Comparison of ENCODE assay signal across 13 cellular contexts in the genomic region with DNA sequence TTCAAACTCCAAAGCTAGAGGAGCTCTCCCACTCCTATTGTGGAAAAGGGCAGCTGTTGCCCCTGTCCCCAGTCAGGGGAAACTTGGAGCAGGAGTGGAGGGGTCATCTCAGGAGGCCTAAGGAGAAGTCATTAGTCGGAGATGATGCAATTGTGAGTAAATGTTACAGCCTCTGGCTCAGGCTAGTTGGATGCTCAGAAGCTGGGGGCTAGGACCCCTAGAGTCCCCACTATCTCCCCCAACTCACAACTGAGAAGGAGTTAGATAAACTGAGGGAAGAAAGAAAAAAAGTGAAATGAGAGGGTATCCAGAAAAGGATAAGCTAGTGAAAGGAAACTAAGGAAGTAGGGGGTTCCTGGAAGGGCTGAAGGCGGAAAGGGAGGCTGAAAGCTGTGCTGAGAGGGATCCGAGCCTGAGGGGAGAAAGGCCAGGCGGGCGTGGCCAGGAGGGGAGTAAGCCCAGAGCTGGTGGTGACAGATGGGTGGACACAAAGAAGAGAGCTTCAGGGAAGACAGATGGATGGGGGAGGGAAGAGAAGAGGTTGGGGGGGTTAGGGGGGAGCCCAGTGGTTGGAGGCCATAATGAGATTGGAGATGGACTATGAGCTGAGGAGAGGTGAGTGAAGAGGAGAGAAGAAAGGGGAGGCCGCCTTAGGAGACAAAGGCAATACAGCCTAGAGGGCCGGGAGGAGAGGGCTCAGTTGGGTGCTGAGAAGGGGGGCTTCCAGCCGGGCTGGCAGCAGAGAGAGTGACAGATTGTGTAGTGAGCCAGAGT. TPM values are rescaled to one million over a fixed set of nuclear protein-coding genes. Genes with fewer than 3 reads are reported as not detected.
DNase-seq lines count a peak whose midpoint lies in the region; ATAC-seq and TF ChIP-seq lines count a peak whose summit lies in the region.
"Had no signal": no experiment of that assay in that cellular context is flagged by ENCODE, and none has a peak within 500 bp of the region (broad histone marks: within the 10 kb centered on the region; RNA-seq: fewer than 3 reads in every experiment).

No MANE protein-coding gene starts in this region.

- H3K9me3 Mint-ChIP-seq in stimulated activated naive CD8-positive, alpha-beta T cell treated with anti-CD3 and anti-CD28 coated beads, Interleukin-15, Interleukin-2, amounts not matched to agents 100 ng/mL and 50 ng/mL, for 24 hours = no peaks in the 10 kb centered on the region
- H3K9me3 Mint-ChIP-seq in type B pancreatic cell (no peaks in the 10 kb centered on the region), mesothelial cell of epicardium (no peaks in the 10 kb centered on the region)
- H3K9me3 Mint-ChIP-seq: IgD-negative memory B cell had no signal

- BruUV-seq in PC-3 (replicated peaks; lab: Mats Ljungman, UMichigan) = no TSS peak

- peaks cover 15% of the 10 kb centered on the region for H3K36me3 Mint-ChIP-seq in stimulated activated naive CD8-positive, alpha-beta T cell treated with anti-CD3 and anti-CD28 coated beads, Interleukin-15, Interleukin-2, amounts not matched to agents 100 ng/mL and 50 ng/mL, for 24 hours (ENCODE audit: low read depth)
- H3K36me3 Mint-ChIP-seq in type B pancreatic cell (peaks cover 25% of the 10 kb centered on the region), mesothelial cell of epicardium (peaks cover 23% of the 10 kb centered on the region)

- intact Hi-C loops in PC-3 (cut with micrococcal nuclease) = no loop called here

- H4K20me1 ChIP-seq in PC-3 (ENCODE audit: low read length) = no peaks in the 10 kb centered on the region

- H3K27me3 ChIP-seq in PC-3 (ENCODE audit: low read length) = no peaks in the 10 kb centered on the region

- DNase-seq in stimulated activated naive CD8-positive, alpha-beta T cell treated with anti-CD3 and anti-CD28 coated beads, Interleukin-15, Interleukin-2, amounts not matched to agents 100 U/mL and 50 U/mL, for 24 hours = no peak
- DNase-seq in NCI-H82 treated with DMSO at 0.1 percent for 48 hours (lab: John Stamatoyannopoulos, UW; ENCODE audit: unreplicated experiment) (peak; percentile 100), fibroblast of the aortic adventitia (ENCODE audit: low read depth) (peak; percentile 25), type B pancreatic cell (ENCODE audit: extremely low spot score, unreplicated experiment) (no peak), mesothelial cell of epicardium (ENCODE audit: low spot score in 2 of 2, unreplicated experiment in 2 of 2) (no peak), PC-3 (no peak), NCI-H1694 (lab: John Stamatoyannopoulos, UW) (no peak)
- DNase-seq: NCI-H510A treated with DMSO at 0.1 percent for 48 hours, T-helper 1 cell had no signal

- H3K9ac ChIP-seq in PC-3 (ENCODE audit: low read length) = no peak overlapping the region

- no peaks in the 10 kb centered on the region for H3K9me2 ChIP-seq in PC-3 (replicated peaks; ENCODE audit: low read length)

- H3K4me2 ChIP-seq in PC-3 (ENCODE audit: low read length) = no peak overlapping the region

- H3K36me3 ChIP-seq in PC-3 (ENCODE audit: low read depth, low read length) = peaks cover 18% of the 10 kb centered on the region; the same call in 1 of the 2 replicates

- TF ChIP-seq CTCF in fibroblast of the aortic adventitia (IDR thresholded peaks at IDR 0.05; ENCODE audit: insufficient read depth, low read length) (no peak), type B pancreatic cell (conservative IDR thresholded peaks at IDR 0.05) (no peak), mesothelial cell of epicardium (IDR thresholded peaks at IDR 0.05; ENCODE audit: unreplicated experiment) (no peak), PC-3 (conservative IDR thresholded peaks at IDR 0.05; ENCODE audit: low read depth, low read length) (no peak)

- H3K9me3 ChIP-seq in PC-3 (ENCODE audit: low read length) = no peaks in the 10 kb centered on the region
- H3K9me3 ChIP-seq: gastroesophageal sphincter had no signal

- no peaks in the 10 kb centered on the region for H3K4me1 ChIP-seq in PC-3 (ENCODE audit: insufficient read depth, low read length)
- H3K4me1 ChIP-seq: gastroesophageal sphincter had no signal

- H3K27ac Mint-ChIP-seq in stimulated activated naive CD8-positive, alpha-beta T cell treated with anti-CD3 and anti-CD28 coated beads, Interleukin-15, Interleukin-2, amounts not matched to agents 100 ng/mL and 50 ng/mL, for 24 hours = peak overlapping the region; percentile 89
- H3K27ac Mint-ChIP-seq in type B pancreatic cell (peak overlapping the region; percentile 58), mesothelial cell of epicardium (no peak overlapping the region)

- no peak overlapping the region for H3K27ac ChIP-seq in PC-3 (ENCODE audit: low read length)
- H3K27ac ChIP-seq: gastroesophageal sphincter had no signal

- peaks cover 5% of the 10 kb centered on the region for H3K4me1 Mint-ChIP-seq in stimulated activated naive CD8-positive, alpha-beta T cell treated with anti-CD3 and anti-CD28 coated beads, Interleukin-15, Interleukin-2, amounts not matched to agents 100 ng/mL and 50 ng/mL, for 24 hours (ENCODE audit: low read depth)
- H3K4me1 Mint-ChIP-seq in type B pancreatic cell (ENCODE audit: unreplicated experiment) = peaks cover 15% of the 10 kb centered on the region
- peaks cover 8% of the 10 kb centered on the region for H3K4me1 Mint-ChIP-seq in mesothelial cell of epicardium

- ATAC-seq in stimulated activated naive CD8-positive, alpha-beta T cell treated with anti-CD3 and anti-CD28 coated beads, Interleukin-15, Interleukin-2, amounts not matched to agents 100 U/mL and 50 U/mL, for 24 hours = no peak
- no peak for ATAC-seq in PC-3
- ATAC-seq: gastroesophageal sphincter had no signal

- CTCF ChIA-PET in PC-3 (lab: Charles Lee) = interaction anchor here (0.8 kb wide), 1 partner anchor 13 kb away, joined by 3 read pairs; no protein-coding TSS in a partner anchor

- H3K4me3 ChIP-seq in fibroblast of the aortic adventitia (ENCODE audit: low read depth, low read length) (no peak overlapping the region), PC-3 (ENCODE audit: low read length) (no peak overlapping the region)
- H3K4me3 ChIP-seq: gastroesophageal sphincter had no signal

- POLR2A ChIA-PET in PC-3 (lab: Charles Lee; ENCODE audit: unreplicated experiment) = no interaction called here

- H3K4me3 Mint-ChIP-seq in stimulated activated naive CD8-positive, alpha-beta T cell treated with anti-CD3 and anti-CD28 coated beads, Interleukin-15, Interleukin-2, amounts not matched to agents 100 ng/mL and 50 ng/mL, for 24 hours = no peak overlapping the region
- H3K4me3 Mint-ChIP-seq in type B pancreatic cell (peak overlapping the region; percentile 58), mesothelial cell of epicardium (no peak overlapping the region)
- H3K4me3 Mint-ChIP-seq: IgD-negative memory B cell had no signal

- no peak overlapping the region for H2AFZ ChIP-seq in PC-3 (ENCODE audit: low read length)

- H3K27me3 Mint-ChIP-seq in stimulated activated naive CD8-positive, alpha-beta T cell treated with anti-CD3 and anti-CD28 coated beads, Interleukin-15, Interleukin-2, amounts not matched to agents 100 ng/mL and 50 ng/mL, for 24 hours = no peaks in the 10 kb centered on the region
- peaks cover 1% of the 10 kb centered on the region for H3K27me3 Mint-ChIP-seq in type B pancreatic cell
- no peaks in the 10 kb centered on the region for H3K27me3 Mint-ChIP-seq in mesothelial cell of epicardium (ENCODE audit: low read depth)
- H3K27me3 Mint-ChIP-seq: IgD-negative memory B cell had no signal

- H3K79me2 ChIP-seq in PC-3 (ENCODE audit: low read length) = no peaks in the 10 kb centered on the region

- no peaks in the 10 kb centered on the region for H3F3A ChIP-seq in PC-3 (ENCODE audit: low read length, unreplicated experiment)

RNA-seq across cellular contexts. Expression of gene NHLH1, which starts 4.5 kb away (rescaled TPM):
- total RNA-seq in fibroblast of the aortic adventitia (ENCODE audit: low replicate concordance) = not detected in 2 replicates
- total RNA-seq in type B pancreatic cell (ENCODE audit: low replicate concordance) = 0.48 and 2.2 TPM in 2 replicates
- total RNA-seq in mesothelial cell of epicardium = 0.27 to 0.38 TPM (median 0.32 TPM) in 3 replicates
- not detected in 2 replicates for total RNA-seq in PC-3 (2014; rRNA removed)
- total RNA-seq: gastroesophageal sphincter, lung microvascular endothelial cell had no signal

RNA-seq across cellular contexts. Expression of gene NCSTN, which starts 19.2 kb away (rescaled TPM):
- total RNA-seq in fibroblast of the aortic adventitia (ENCODE audit: low replicate concordance) = 60.6 and 79.3 TPM in 2 replicates
- total RNA-seq in type B pancreatic cell (ENCODE audit: low replicate concordance) = 103 and 104 TPM in 2 replicates
- 94.6 to 106 TPM (median 104 TPM) in 3 replicates for total RNA-seq in mesothelial cell of epicardium
- 48.2 and 49.6 TPM in 2 replicates for total RNA-seq in PC-3 (2014; rRNA removed)

RNA-seq across cellular contexts. Expression of gene COPA, which starts 19.3 kb away (rescaled TPM):
- total RNA-seq in fibroblast of the aortic adventitia (ENCODE audit: low replicate concordance) = 220 and 248 TPM in 2 replicates
- 174 and 226 TPM in 2 replicates for total RNA-seq in type B pancreatic cell (ENCODE audit: low replicate concordance)
- 178 to 183 TPM (median 180 TPM) in 3 replicates for total RNA-seq in mesothelial cell of epicardium
- total RNA-seq in PC-3 (2014; rRNA removed) = 141 and 142 TPM in 2 replicates

RNA-seq across cellular contexts. Expression of gene VANGL2, which starts 38.0 kb away (rescaled TPM):
- not detected in 2 replicates for total RNA-seq in fibroblast of the aortic adventitia (ENCODE audit: low replicate concordance)
- 19.8 and 67.3 TPM in 2 replicates for total RNA-seq in type B pancreatic cell (ENCODE audit: low replicate concordance)
- 55.5 to 59.5 TPM (median 57.2 TPM) in 3 replicates for total RNA-seq in mesothelial cell of epicardium
- total RNA-seq in PC-3 (2014; rRNA removed) = 0.06 and 0.44 TPM in 2 replicates
- total RNA-seq: lung microvascular endothelial cell had no signal

Comparison
In these comparisons a context has a peak if more than half of its experiments do, and no peak if none do; other contexts are left out.
1. DNase-seq: peak in NCI-H82 treated with DMSO at 0.1 percent for 48 hours (single experiment) and fibroblast of the aortic adventitia (single experiment); none in stimulated activated naive CD8-positive, alpha-beta T cell treated with anti-CD3 and anti-CD28 coated beads, Interleukin-15, Interleukin-2, amounts not matched to agents 100 U/mL and 50 U/mL, for 24 hours (single experiment), type B pancreatic cell (single experiment), mesothelial cell of epicardium (0 of 2), PC-3 (single experiment) and NCI-H1694 (single experiment).